15 cellular contexts compared by ENCODE assay signal in the genomic region with DNA sequence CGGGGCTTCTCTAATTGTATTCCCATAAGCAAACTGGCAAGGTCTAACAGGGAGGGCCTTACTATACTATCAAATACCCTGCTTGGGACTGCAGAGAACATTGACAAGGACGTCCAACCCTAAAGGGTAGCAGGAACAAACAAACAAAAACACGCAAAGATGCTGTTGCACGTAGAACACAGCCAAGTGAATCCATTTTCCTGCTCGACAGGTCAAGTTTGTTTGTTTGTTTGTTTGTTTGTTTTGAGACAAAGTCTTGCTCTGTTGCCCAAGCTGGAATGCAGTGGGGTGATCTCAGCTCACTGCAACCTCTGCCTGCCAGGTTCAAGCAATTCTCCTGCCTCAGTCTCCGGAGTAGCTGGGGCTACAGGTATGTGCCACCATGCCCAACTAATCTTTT.
DNase-seq lines count a peak whose midpoint lies in the region; TF ChIP-seq lines count a peak whose summit lies in the region.
"Had no signal": no experiment of that assay in that cellular context is flagged by ENCODE, and none has a peak within 500 bp of the region (broad histone marks: within the 10 kb centered on the region; RNA-seq: fewer than 3 reads in every experiment).

No MANE protein-coding gene starts in this region.

- TF ChIP-seq CTCF in A673 (conservative IDR thresholded peaks at IDR 0.05; ENCODE audit: low read depth, low read length) (no peak), SU-DHL-6 (IDR thresholded peaks at IDR 0.05; ENCODE audit: insufficient read depth, low read length, poor library complexity, severe bottlenecking) (no peak), brain microvascular endothelial cell (IDR thresholded peaks at IDR 0.05; ENCODE audit: low read depth, low read length, missing control alignments) (no peak), progenitor cell of endocrine pancreas (IDR thresholded peaks at IDR 0.05; ENCODE audit: unreplicated experiment) (no peak)

- H2AFZ ChIP-seq in Karpas-422 (ENCODE audit: low read length), result no peak overlapping the region
- H2AFZ ChIP-seq in SU-DHL-6 (ENCODE audit: low read depth, low read length, severe bottlenecking), result no peak overlapping the region
- H2AFZ ChIP-seq: GM23248 had no signal

- H3K4me3 Mint-ChIP-seq in progenitor cell of endocrine pancreas (ENCODE audit: low read depth), result no peak overlapping the region
- H3K4me3 Mint-ChIP-seq: CD4-positive, CD25-positive, alpha-beta regulatory T cell had no signal

- DNase-seq in A673 (ENCODE audit: low spot score), result peak; percentile 19
- DNase-seq in Karpas-422, result no peak
- no peak for DNase-seq in activated CD4-positive, alpha-beta T cell treated with anti-CD3 and anti-CD28 coated beads for 1 hour
- DNase-seq in AG20443 (ENCODE audit: low spot score), result no peak
- DNase-seq in brain microvascular endothelial cell, result no peak
- no peak for DNase-seq in progenitor cell of endocrine pancreas (ENCODE audit: low spot score, unreplicated experiment)
- DNase-seq: CD4-positive, CD25-positive, alpha-beta regulatory T cell; DMS53; H7; KBM-7 had no signal

- peak overlapping the region; percentile 34 to 97 (median 94); a peak in 21 of 22 replicates for H3K4me2 ChIP-seq in BLaER1 treated with 17β-estradiol and CSF1 and Interleukin-3, amounts not matched to agents 10 nM and 100 nM
- H3K4me2 ChIP-seq in Karpas-422 (ENCODE audit: low read depth, low read length, poor library complexity, severe bottlenecking), result no peak overlapping the region
- no peak overlapping the region for H3K4me2 ChIP-seq in SU-DHL-6 (ENCODE audit: low read depth, low read length, poor library complexity, severe bottlenecking)

- H3K36me3 ChIP-seq in A673 (ENCODE audit: insufficient read depth, low read length, poor library complexity, severe bottlenecking) (peaks cover 12% of the 10 kb centered on the region), Karpas-422 (ENCODE audit: insufficient read depth, low read length) (peaks cover 33% of the 10 kb centered on the region), SU-DHL-6 (ENCODE audit: low read length) (0 out of 2 replicates have a peak, but pooled peaks cover 3% of the 10 kb centered on the region), brain microvascular endothelial cell (replicated peaks) (peaks cover 61% of the 10 kb centered on the region)
- peaks cover 47 to 86% (median 67%) of the 10 kb centered on the region in 11 experiments for H3K36me3 ChIP-seq in BLaER1 treated with 17β-estradiol and CSF1 and Interleukin-3, amounts not matched to agents 10 nM and 100 nM

- H3K27ac ChIP-seq in A673 (ENCODE audit: low read depth, low read length, poor library complexity, severe bottlenecking) (no peak overlapping the region), Karpas-422 (ENCODE audit: low read length) (peak overlapping the region; percentile 97), SU-DHL-6 (ENCODE audit: low read depth, low read length) (peak overlapping the region; percentile 96), brain microvascular endothelial cell (no peak overlapping the region)
- H3K27ac ChIP-seq in BLaER1 treated with 17β-estradiol and CSF1 and Interleukin-3, amounts not matched to agents 10 nM and 100 nM, result peak overlapping the region in 7 of 11 experiments; percentile 27 to 89 (median 83); a peak in 13 of 22 replicates
- H3K27ac ChIP-seq: GM23248, HL-60 had no signal

- no peaks in the 10 kb centered on the region for H3K27me3 Mint-ChIP-seq in progenitor cell of endocrine pancreas
- H3K27me3 Mint-ChIP-seq: CD4-positive, CD25-positive, alpha-beta regulatory T cell had no signal

- intact Hi-C loops in A673 (cut with micrococcal nuclease; ENCODE audit: unreplicated experiment), result no loop called here

- H3K4me1 ChIP-seq in A673 (ENCODE audit: insufficient read depth, low read length, poor library complexity, severe bottlenecking) (no peaks in the 10 kb centered on the region), Karpas-422 (ENCODE audit: low read length) (peaks cover 84% of the 10 kb centered on the region)
- peaks cover 81 to 100% (median 100%) of the 10 kb centered on the region in 10 experiments for H3K4me1 ChIP-seq in BLaER1 treated with 17β-estradiol and CSF1 and Interleukin-3, amounts not matched to agents 10 nM and 100 nM

- CTCF ChIA-PET in A673 (lab: Charles Lee), result no interaction called here

- POLR2A ChIA-PET in A673 (lab: Charles Lee; ENCODE audit: low non-redundant PET), result no interaction called here

- H3K4me3 ChIP-seq in A673 (ENCODE audit: low read depth, low read length, poor library complexity, severe bottlenecking) (no peak overlapping the region), Karpas-422 (ENCODE audit: low read length) (no peak overlapping the region), SU-DHL-6 (ENCODE audit: insufficient read depth, low read length, poor library complexity, severe bottlenecking) (no peak overlapping the region), brain microvascular endothelial cell (ENCODE audit: low read depth, low read length) (no peak overlapping the region)
- H3K4me3 ChIP-seq in BLaER1 treated with 17β-estradiol and CSF1 and Interleukin-3, amounts not matched to agents 10 nM and 100 nM, result 0 out of 20 replicates have a peak overlapping the region, but pooled peaks of 1 of the 10 experiments have one; percentile 8
- H3K4me3 ChIP-seq: GM12878, GM23248 had no signal

- BruUV-seq in A673 (replicated peaks; lab: Mats Ljungman, UMichigan), result no TSS peak

- H3K79me2 ChIP-seq in Karpas-422 (ENCODE audit: low read length) (peaks cover 63% of the 10 kb centered on the region), SU-DHL-6 (ENCODE audit: insufficient read depth, low read length) (peaks cover 42% of the 10 kb centered on the region)

- peaks cover 0 to 95% (median 69%) of the 10 kb centered on the region in 11 experiments; a peak in 17 of 22 replicates for H4K20me1 ChIP-seq in BLaER1 treated with 17β-estradiol and CSF1 and Interleukin-3, amounts not matched to agents 10 nM and 100 nM
- H4K20me1 ChIP-seq in Karpas-422 (ENCODE audit: insufficient read depth, low read depth, low read length), result no peaks in the 10 kb centered on the region
- H4K20me1 ChIP-seq in SU-DHL-6 (ENCODE audit: low read depth, low read length), result no peaks in the 10 kb centered on the region

- peak overlapping the region in 3 of 11 experiments; percentile 75 to 82 (median 80); a peak in 3 of 22 replicates for H3K9ac ChIP-seq in BLaER1 treated with 17β-estradiol and CSF1 and Interleukin-3, amounts not matched to agents 10 nM and 100 nM
- H3K9ac ChIP-seq in Karpas-422 (ENCODE audit: low read length) (no peak overlapping the region), SU-DHL-6 (ENCODE audit: low read length) (no peak overlapping the region)
- H3K9ac ChIP-seq: GM23248 had no signal

- H3K27ac Mint-ChIP-seq in progenitor cell of endocrine pancreas, result no peak overlapping the region

- H3K27me3 ChIP-seq in A673 (replicated peaks; ENCODE audit: insufficient read depth, low read depth, low read length, poor library complexity) (no peaks in the 10 kb centered on the region), Karpas-422 (ENCODE audit: low read length) (no peaks in the 10 kb centered on the region), SU-DHL-6 (ENCODE audit: low read length) (no peaks in the 10 kb centered on the region), brain microvascular endothelial cell (replicated peaks) (no peaks in the 10 kb centered on the region)
- no peaks in the 10 kb centered on the region for H3K27me3 ChIP-seq in BLaER1 treated with 17β-estradiol and CSF1 and Interleukin-3, amounts not matched to agents 10 nM and 100 nM

- in situ Hi-C loops in brain microvascular endothelial cell (cut with HindIII; ENCODE audit: low pct_ligation_motif_present, low sequenced_read_pairs), result no loop called here

- no peaks in the 10 kb centered on the region for H3K9me2 ChIP-seq in Karpas-422 (replicated peaks; ENCODE audit: insufficient read depth, low read length)
- H3K9me2 ChIP-seq in SU-DHL-6 (replicated peaks; ENCODE audit: insufficient read depth, low read length), result no peaks in the 10 kb centered on the region

- peaks cover 73% of the 10 kb centered on the region for H3F3A ChIP-seq in SU-DHL-6 (ENCODE audit: insufficient read depth)

- no peaks in the 10 kb centered on the region for H3K9me3 Mint-ChIP-seq in progenitor cell of endocrine pancreas (ENCODE audit: low read depth)
- H3K9me3 Mint-ChIP-seq: CD4-positive, CD25-positive, alpha-beta regulatory T cell had no signal

- H3K4me1 Mint-ChIP-seq in progenitor cell of endocrine pancreas (ENCODE audit: low read depth), result no peaks in the 10 kb centered on the region

- peaks cover 30% of the 10 kb centered on the region for H3K36me3 Mint-ChIP-seq in progenitor cell of endocrine pancreas (ENCODE audit: insufficient read depth)

- H3K9me3 ChIP-seq in A673 (ENCODE audit: low read depth, low read length, poor library complexity, severe bottlenecking) (no peaks in the 10 kb centered on the region), Karpas-422 (ENCODE audit: low read length) (no peaks in the 10 kb centered on the region), SU-DHL-6 (ENCODE audit: insufficient read depth, low read length) (no peaks in the 10 kb centered on the region)
- H3K9me3 ChIP-seq in BLaER1 treated with 17β-estradiol and CSF1 and Interleukin-3, amounts not matched to agents 10 nM and 100 nM (replicated peaks in 1 of 11), result no peaks in the 10 kb centered on the region

Comparison
In these comparisons a context has a peak if more than half of its experiments do, and no peak if none do; other contexts are left out.
1. H3K27ac ChIP-seq: peak in BLaER1 treated with 17β-estradiol and CSF1 and Interleukin-3, amounts not matched to agents 10 nM and 100 nM (7 of 11), Karpas-422 (single experiment) and SU-DHL-6 (single experiment); none in A673 (single experiment) and brain microvascular endothelial cell (single experiment).
2. H3K4me2 ChIP-seq: peak in BLaER1 treated with 17β-estradiol and CSF1 and Interleukin-3, amounts not matched to agents 10 nM and 100 nM (11 of 11); none in Karpas-422 (single experiment) and SU-DHL-6 (single experiment).